In the genomic region with DNA sequence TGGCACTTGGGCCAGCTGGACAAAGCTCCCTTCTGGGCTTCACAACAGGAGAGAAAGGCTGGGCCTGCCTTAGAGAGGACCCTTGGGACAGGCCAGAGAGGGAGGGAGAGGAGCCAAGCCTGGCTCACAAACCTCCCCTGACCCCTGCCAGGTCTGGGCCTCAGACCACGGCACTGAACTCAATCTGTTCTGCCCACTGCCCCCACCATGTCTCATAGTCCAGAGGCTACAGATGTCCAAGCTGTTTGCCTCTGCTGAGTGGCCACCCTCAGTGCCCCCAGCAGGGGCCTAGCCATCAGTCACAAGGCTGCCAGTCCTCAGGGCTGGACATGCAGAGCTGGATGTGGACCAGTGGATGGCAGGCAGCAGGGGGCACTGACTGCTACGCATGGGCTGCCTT, we compare ENCODE assay signal across 16 cellular contexts. TPM values are rescaled to one million over a fixed set of nuclear protein-coding genes. Genes with fewer than 3 reads are reported as not detected.
"Had no signal": no experiment of that assay in that cellular context is flagged by ENCODE, and none has a peak within 500 bp of the region (broad histone marks: within the 10 kb centered on the region; RNA-seq: fewer than 3 reads in every experiment).

No MANE protein-coding gene starts in this region.

- H3K79me2 ChIP-seq: hepatocyte had no signal

- DNase-seq: T1000 had no signal

- H3K4me1 ChIP-seq: ascending aorta, gastroesophageal sphincter had no signal

- H2AFZ ChIP-seq: hepatocyte had no signal

- H3K4me2 ChIP-seq: hepatocyte had no signal

- H3K9me3 ChIP-seq: ascending aorta, gastroesophageal sphincter, thoracic aorta had no signal

- H3K36me3 ChIP-seq: ascending aorta, gastroesophageal sphincter, thoracic aorta had no signal

- H3K4me3 ChIP-seq: ascending aorta, gastroesophageal sphincter, hepatocyte, skin epidermis, thoracic aorta had no signal

- H3K27ac ChIP-seq: ascending aorta, gastroesophageal sphincter, hepatocyte, skin epidermis, thoracic aorta had no signal

- H3K27me3 ChIP-seq: ascending aorta had no signal

RNA-seq across cellular contexts. Expression of a gene that starts 13.0 kb away (rescaled TPM):
- total RNA-seq: ascending aorta; cardiac septum; chondrocyte; endothelial cell of umbilical vein; fibroblast of lung; fibroblast of villous mesenchyme; gastroesophageal sphincter; hepatocyte; left cardiac atrium; mesothelial cell of epicardium; naive thymus-derived CD4-positive, alpha-beta T cell; pulmonary artery endothelial cell; subcutaneous adipose tissue; thoracic aorta had no signal
- polyA plus RNA-seq: endothelial cell of umbilical vein; fibroblast of lung; hepatocyte; naive thymus-derived CD4-positive, alpha-beta T cell had no signal
